In genomic region chr1:183724350-183725042, GRCh38 we compare ENCODE assay signal across 16 cellular contexts.
DNase-seq lines count a peak whose midpoint lies in the region; ATAC-seq and TF ChIP-seq lines count a peak whose summit lies in the region.
"Had no signal": no experiment of that assay in that cellular context is flagged by ENCODE, and none has a peak within 500 bp of the region (broad histone marks: within the 10 kb centered on the region; RNA-seq: fewer than 3 reads in every experiment).

No MANE protein-coding gene starts in this region.

- POLR2A ChIA-PET in IMR-90 (lab: Charles Lee; ENCODE audit: unreplicated experiment), result no interaction called here

- no peaks in the 10 kb centered on the region for H3K4me1 Mint-ChIP-seq in stimulated activated effector memory CD8-positive, alpha-beta T cell treated with anti-CD3 and anti-CD28 coated beads, Interleukin-12 subunit alpha, Interleukin-12 subunit beta, amount 100 ng/mL, for 72 hours
- H3K4me1 Mint-ChIP-seq: B cell, IgD-negative memory B cell had no signal

- H3K27ac Mint-ChIP-seq in stimulated activated effector memory CD8-positive, alpha-beta T cell treated with anti-CD3 and anti-CD28 coated beads, Interleukin-12 subunit alpha, Interleukin-12 subunit beta, amount 100 ng/mL, for 72 hours, result no peak overlapping the region
- H3K27ac Mint-ChIP-seq: B cell; CD8-positive, alpha-beta T cell; IgD-negative memory B cell had no signal

- H4K8ac ChIP-seq in IMR-90 (ENCODE audit: low read depth in 2 of 2, low read length in 2 of 2), result no peak overlapping the region

- H3K23ac ChIP-seq in IMR-90 (ENCODE audit: low read depth, low read length), result no peak overlapping the region

- no peak overlapping the region for H3K18ac ChIP-seq in IMR-90 (ENCODE audit: low read depth, low read length)

- H3K9me3 ChIP-seq in IMR-90 (ENCODE audit: control insufficient read depth, insufficient read depth, low read length), result peaks cover 4% of the 10 kb centered on the region; the same call in 1 of the 2 replicates
- H3K9me3 ChIP-seq in heart left ventricle, result no peaks in the 10 kb centered on the region

- dilution Hi-C loops in IMR-90 (cut with HindIII; ENCODE audit: low sequenced_read_pairs, unreplicated experiment), result no loop called here

- no peaks in the 10 kb centered on the region; the same call in 1 of the 2 replicates for H3K4me1 ChIP-seq in IMR-90 (ENCODE audit: control insufficient read depth, insufficient read depth, low read length)
- peaks cover 0 to 25% (median 7%) of the 10 kb centered on the region in 12 donors for H3K4me1 ChIP-seq in heart left ventricle
- H3K4me1 ChIP-seq: BLaER1 treated with 17β-estradiol and CSF1 and Interleukin-3, amounts not matched to agents 10 nM and 100 nM had no signal

- H3K9me3 Mint-ChIP-seq in stimulated activated effector memory CD8-positive, alpha-beta T cell treated with anti-CD3 and anti-CD28 coated beads, Interleukin-12 subunit alpha, Interleukin-12 subunit beta, amount 100 ng/mL, for 72 hours, result no peaks in the 10 kb centered on the region
- H3K9me3 Mint-ChIP-seq: CD8-positive, alpha-beta T cell had no signal

- no peak overlapping the region for H4K5ac ChIP-seq in IMR-90 (ENCODE audit: low read depth, low read length)

- H2BK5ac ChIP-seq in IMR-90 (ENCODE audit: low read depth, low read length, poor library complexity, severe bottlenecking), result no peak overlapping the region

- H3K27me3 ChIP-seq in IMR-90 (ENCODE audit: control insufficient read depth, insufficient read depth, low read length), result peaks cover 2% of the 10 kb centered on the region; the same call in 1 of the 2 replicates
- H3K27me3 ChIP-seq in heart left ventricle, result no peaks in the 10 kb centered on the region
- H3K27me3 ChIP-seq: BLaER1 treated with 17β-estradiol and CSF1 and Interleukin-3, amounts not matched to agents 10 nM and 100 nM had no signal

- H2AK9ac ChIP-seq in IMR-90 (replicated peaks; ENCODE audit: low read depth, low read length, poor library complexity), result peak overlapping the region; percentile 75

- CTCF ChIA-PET in IMR-90 (lab: Yijun Ruan, JAX), result no interaction called here

- H3K36me3 ChIP-seq in IMR-90 (ENCODE audit: control insufficient read depth, insufficient read depth, low read length), result no peaks in the 10 kb centered on the region
- H3K36me3 ChIP-seq in heart left ventricle, result no peaks in the 10 kb centered on the region
- H3K36me3 ChIP-seq: BLaER1 treated with 17β-estradiol and CSF1 and Interleukin-3, amounts not matched to agents 10 nM and 100 nM had no signal

- H3K56ac ChIP-seq in IMR-90 (ENCODE audit: extremely low read depth, insufficient read depth, low read length), result no peak overlapping the region

- no peak for ATAC-seq in IMR-90 (ENCODE audit: low read depth)
- ATAC-seq in heart left ventricle, result peak; percentile 91 to 98 (median 98)
- peak; percentile 97 for ATAC-seq in left ventricle myocardium superior
- peak; percentile 34 for ATAC-seq in stimulated activated effector memory CD8-positive, alpha-beta T cell treated with anti-CD3 and anti-CD28 coated beads, Interleukin-12 subunit alpha, Interleukin-12 subunit beta, amount 100 ng/mL, for 72 hours
- no peak for ATAC-seq in GM18519 (IDR thresholded peaks at IDR 0.05; ENCODE audit: low FRiP score, unreplicated experiment)
- ATAC-seq: CD8-positive, alpha-beta T cell had no signal

- no peak for TF ChIP-seq RAD21 in IMR-90 (IDR thresholded peaks at IDR 0.05; ENCODE audit: low read length)

- no peak overlapping the region for H2BK15ac ChIP-seq in IMR-90 (ENCODE audit: low read depth, low read length)

- intact Hi-C loops in IMR-90 (cut with micrococcal nuclease), result no loop called here
- intact Hi-C loops in heart left ventricle (cut with DNase I), result no loop called here
- intact Hi-C loops in left ventricle myocardium superior (cut with micrococcal nuclease), result no loop called here

- DNase-seq in IMR-90 (no peak), heart left ventricle (peak in 4 of 5 donors; percentile 30 to 60 (median 44)), left ventricle myocardium superior (peak; percentile 54), iPS-NIHi7 (ENCODE audit: extremely low spot score) (no peak), HUDEP-2 (lab: John Stamatoyannopoulos, UW; ENCODE audit: unreplicated experiment in 76 of 76) (no peak)
- DNase-seq in stimulated activated effector memory CD8-positive, alpha-beta T cell treated with anti-CD3 and anti-CD28 coated beads, Interleukin-12 subunit alpha, Interleukin-12 subunit beta, amount 100 ng/mL, for 72 hours (ENCODE audit: low spot score in 2 of 2), result no peak
- DNase-seq: CD8-positive, alpha-beta T cell; GDM1; GM23248; HCEC 1CT; KBM-7 had no signal

- H2BK20ac ChIP-seq in IMR-90 (ENCODE audit: low read depth, low read length), result no peak overlapping the region

- H3K27ac ChIP-seq in IMR-90 (ENCODE audit: insufficient read depth, low read length), result no peak overlapping the region
- peak overlapping the region in 11 of 12 donors; percentile 24 to 81 (median 61) for H3K27ac ChIP-seq in heart left ventricle
- H3K27ac ChIP-seq: BLaER1 treated with 17β-estradiol and CSF1 and Interleukin-3, amounts not matched to agents 10 nM and 100 nM; GM23248; HL-60 had no signal

- no peaks in the 10 kb centered on the region; the same call in 1 of the 2 replicates for H3K9me1 ChIP-seq in IMR-90 (ENCODE audit: insufficient read depth, low read length)

- no peaks in the 10 kb centered on the region for H3K79me1 ChIP-seq in IMR-90 (ENCODE audit: low read depth in 1 of 2, low read length in 2 of 2)

- H2BK120ac ChIP-seq in IMR-90 (ENCODE audit: low read depth, low read length), result no peak overlapping the region

- WGBS in IMR-90 (ENCODE audit: extremely low coverage in 2 of 2, insufficient read length in 1 of 2), 2 experiments, result no CpG with 5 or more reads among the region's 5 CpGs
- 56 to 70% (median 64%) methylated on average over 3 to 5 of the region's 5 CpGs for WGBS in heart left ventricle, 4 donors

- H3K36me3 Mint-ChIP-seq in stimulated activated effector memory CD8-positive, alpha-beta T cell treated with anti-CD3 and anti-CD28 coated beads, Interleukin-12 subunit alpha, Interleukin-12 subunit beta, amount 100 ng/mL, for 72 hours, result no peaks in the 10 kb centered on the region
- H3K36me3 Mint-ChIP-seq: CD8-positive, alpha-beta T cell; IgD-negative memory B cell had no signal

- no peak overlapping the region for H3K14ac ChIP-seq in IMR-90 (replicated peaks; ENCODE audit: low read depth, low read length)

- no peak overlapping the region for H3K4ac ChIP-seq in IMR-90 (ENCODE audit: low read depth, low read length)

- TF ChIP-seq POLR2A in IMR-90 (IDR thresholded peaks at IDR 0.05; ENCODE audit: low read depth, low read length) (no peak), heart left ventricle (IDR thresholded peaks at IDR 0.05) (no peak)

- TF ChIP-seq CTCF in IMR-90 (conservative IDR thresholded peaks at IDR 0.05; ENCODE audit: low read depth, low read length), result no peak
- no peak for TF ChIP-seq CTCF in heart left ventricle (IDR thresholded peaks at IDR 0.05)

- no peak overlapping the region for H3K9ac ChIP-seq in IMR-90 (ENCODE audit: low read depth, low read length)
- H3K9ac ChIP-seq: BLaER1 treated with 17β-estradiol and CSF1 and Interleukin-3, amounts not matched to agents 10 nM and 100 nM; GM23248 had no signal

- H4K20me1 ChIP-seq in IMR-90 (ENCODE audit: insufficient read depth, low read length), result no peaks in the 10 kb centered on the region
- H4K20me1 ChIP-seq: BLaER1 treated with 17β-estradiol and CSF1 and Interleukin-3, amounts not matched to agents 10 nM and 100 nM had no signal

- in situ Hi-C loops in IMR-90 (cut with MboI; ENCODE audit: low sequenced_read_pairs), result no loop called here

- no peak overlapping the region for H3K4me3 ChIP-seq in IMR-90 (ENCODE audit: insufficient read depth, low read depth, low read length)
- no peak overlapping the region for H3K4me3 ChIP-seq in heart left ventricle
- H3K4me3 ChIP-seq: BLaER1 treated with 17β-estradiol and CSF1 and Interleukin-3, amounts not matched to agents 10 nM and 100 nM; GM23248 had no signal

- no peak overlapping the region for H4K91ac ChIP-seq in IMR-90 (ENCODE audit: insufficient read depth, low read depth, low read length)

- no peak overlapping the region for H2AK5ac ChIP-seq in IMR-90 (ENCODE audit: low read depth, low read length)

- no TSS peak for BruUV-seq in IMR-90 (replicated peaks; lab: Mats Ljungman, UMichigan)

- no peak overlapping the region for H2AFZ ChIP-seq in IMR-90 (replicated peaks; ENCODE audit: low read length, poor library complexity)
- H2AFZ ChIP-seq: GM23248 had no signal

- H3K4me3 Mint-ChIP-seq in stimulated activated effector memory CD8-positive, alpha-beta T cell treated with anti-CD3 and anti-CD28 coated beads, Interleukin-12 subunit alpha, Interleukin-12 subunit beta, amount 100 ng/mL, for 72 hours, result no peak overlapping the region
- H3K4me3 Mint-ChIP-seq: B cell; CD8-positive, alpha-beta T cell; IgD-negative memory B cell had no signal

- no peak overlapping the region for H3K4me2 ChIP-seq in IMR-90 (ENCODE audit: low read depth, low read length)
- H3K4me2 ChIP-seq: BLaER1 treated with 17β-estradiol and CSF1 and Interleukin-3, amounts not matched to agents 10 nM and 100 nM had no signal

TF ChIP-seq in IMR-90, 13 proteins besides CTCF, POLR2A, EP300 and RAD21:
- TF ChIP-seq SMC3 (IDR thresholded peaks at IDR 0.05; ENCODE audit: low read depth, low read length), result no peak
TF ChIP-seq in IMR-90: peak in this region for 0.

Comparison
In these comparisons a context has a peak if more than half of its experiments do, and no peak if none do; other contexts are left out.
1. ATAC-seq: peak in heart left ventricle (4 of 4), left ventricle myocardium superior (single experiment) and stimulated activated effector memory CD8-positive, alpha-beta T cell treated with anti-CD3 and anti-CD28 coated beads, Interleukin-12 subunit alpha, Interleukin-12 subunit beta, amount 100 ng/mL, for 72 hours (single experiment); none in IMR-90 (single experiment) and GM18519 (single experiment).
2. DNase-seq: peak in heart left ventricle (4 of 5) and left ventricle myocardium superior (single experiment); none in IMR-90 (single experiment), stimulated activated effector memory CD8-positive, alpha-beta T cell treated with anti-CD3 and anti-CD28 coated beads, Interleukin-12 subunit alpha, Interleukin-12 subunit beta, amount 100 ng/mL, for 72 hours (0 of 2), iPS-NIHi7 (single experiment) and HUDEP-2 (0 of 76).